18 cellular contexts compared by ENCODE assay signal in genomic region chr3:13466781-13467180, GRCh38. TPM values are rescaled to one million over a fixed set of nuclear protein-coding genes. Genes with fewer than 3 reads are reported as not detected.
"Had no signal": no experiment of that assay in that cellular context is flagged by ENCODE, and none has a peak within 500 bp of the region (broad histone marks: within the 10 kb centered on the region; RNA-seq: fewer than 3 reads in every experiment).

No MANE protein-coding gene starts in this region.

- H3K9me3 Mint-ChIP-seq: mesothelial cell of epicardium had no signal

- ATAC-seq: foreskin keratinocyte, gastroesophageal sphincter, heart left ventricle, left cardiac atrium, left lung, left ventricle myocardium superior, lower lobe of right lung, mucosa of descending colon had no signal

- DNase-seq: dermis blood vessel endothelial cell; dorsolateral prefrontal cortex; effector CD4-positive, alpha-beta T cell; effector memory CD4-positive, alpha-beta T cell; foreskin keratinocyte; heart left ventricle; hippocampal formation; left cardiac atrium; left lung; left ventricle myocardium superior; lower lobe of right lung; mesenchymal stem cell; mucosa of descending colon had no signal

- H3K9me3 ChIP-seq: esophagus muscularis mucosa, gastroesophageal sphincter, heart left ventricle, left lung, lower lobe of right lung, mucosa of descending colon had no signal

- H3K4me3 ChIP-seq: coronary artery, dorsolateral prefrontal cortex, esophagus muscularis mucosa, gastroesophageal sphincter, heart left ventricle, left lung, lower lobe of right lung, mucosa of descending colon had no signal

- H3K27ac Mint-ChIP-seq: mesothelial cell of epicardium had no signal

- H3K36me3 ChIP-seq: esophagus muscularis mucosa, gastroesophageal sphincter, heart left ventricle, left lung, lower lobe of right lung had no signal

- H3K4me3 Mint-ChIP-seq: mesothelial cell of epicardium had no signal

- H3K27me3 ChIP-seq: dorsolateral prefrontal cortex, esophagus muscularis mucosa, gastroesophageal sphincter had no signal

- H3K4me1 Mint-ChIP-seq: mesothelial cell of epicardium had no signal

- H3K27ac ChIP-seq: coronary artery, esophagus muscularis mucosa, foreskin keratinocyte, gastroesophageal sphincter, heart left ventricle, left lung, lower lobe of right lung had no signal

- H3K4me1 ChIP-seq: foreskin keratinocyte, left lung, lower lobe of right lung had no signal

RNA-seq across cellular contexts. Expression of gene NUP210, which starts 46.7 kb away (rescaled TPM):
- total RNA-seq: fibroblast of villous mesenchyme, foreskin keratinocyte had no signal
- polyA plus RNA-seq: foreskin keratinocyte had no signal
